ENCODE assay signal across 8 cellular contexts in the genomic region with DNA sequence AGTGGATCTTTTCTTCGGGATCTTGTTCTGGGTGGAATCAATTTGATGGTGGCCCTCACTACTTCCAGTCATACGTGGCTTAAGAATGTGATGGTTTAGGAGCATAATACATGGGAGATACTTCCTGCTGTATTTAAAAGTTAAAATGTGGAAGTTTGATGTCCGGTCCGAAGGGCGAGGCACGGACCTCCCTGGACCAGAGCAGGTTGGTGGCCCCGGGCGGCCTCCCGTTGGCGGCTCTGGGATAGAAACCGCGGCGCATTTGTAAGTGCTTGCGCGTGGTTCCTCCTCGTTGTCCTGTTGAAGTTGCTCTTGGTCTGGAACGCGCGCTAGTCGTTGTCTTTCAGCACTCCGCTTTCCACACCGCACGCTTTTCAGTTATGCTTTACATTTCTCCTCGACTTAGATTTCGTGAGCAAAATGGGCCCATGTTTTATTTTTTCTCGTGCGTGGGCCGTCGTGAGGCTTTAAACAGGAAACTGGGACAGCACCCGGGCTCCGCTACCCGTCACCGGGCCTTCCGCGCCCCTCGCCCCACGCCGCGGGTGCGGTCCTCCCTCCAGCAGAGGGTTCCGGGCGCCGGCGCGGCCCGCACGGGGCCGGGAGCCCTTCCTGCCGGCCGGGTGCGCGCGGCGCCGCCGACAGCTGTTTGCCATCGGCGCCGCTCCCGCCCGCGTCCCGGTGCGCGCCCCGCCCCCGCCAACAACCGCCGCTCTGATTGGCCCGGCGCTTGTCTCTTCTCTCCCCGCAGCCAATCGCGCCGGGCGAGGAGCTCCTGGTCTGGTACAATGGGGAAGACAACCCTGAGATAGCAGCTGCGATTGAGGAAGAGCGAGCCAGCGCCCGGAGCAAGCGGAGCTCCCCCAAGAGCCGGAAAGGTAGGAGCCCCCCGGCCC. TPM values are rescaled to one million over a fixed set of nuclear protein-coding genes. Genes with fewer than 3 reads are reported as not detected.
DNase-seq lines count a peak whose midpoint lies in the region; ATAC-seq and TF ChIP-seq lines count a peak whose summit lies in the region.

No MANE protein-coding gene starts in this region.

- peak overlapping the region; percentile 95 to 99 (median 96) for H3K27ac Mint-ChIP-seq in CD4-positive, CD25-positive, alpha-beta regulatory T cell

- H3K9me3 Mint-ChIP-seq in CD4-positive, CD25-positive, alpha-beta regulatory T cell: peaks cover 0 to 3% (median 0%) of the 10 kb centered on the region in 7 donors

- H3K36me3 ChIP-seq in CD4-positive, CD25-positive, alpha-beta regulatory T cell (ENCODE audit: control insufficient read depth, insufficient read depth, low read length): peaks cover 13% of the 10 kb centered on the region
- no peaks in the 10 kb centered on the region for H3K36me3 ChIP-seq in right lobe of liver

- 2% methylated on average over 27 of the region's 83 CpGs for WGBS in right lobe of liver (ENCODE audit: insufficient coverage, low coverage, low lambda C conversion rate, missing lambda C conversion rate)

- ATAC-seq in CD4-positive, CD25-positive, alpha-beta regulatory T cell (ENCODE audit: low read depth in 2 of 2): peak; percentile 91 to 92
- ATAC-seq in GM19397 (IDR thresholded peaks at IDR 0.05; ENCODE audit: unreplicated experiment): peak; percentile 79
- peak; percentile 56 for ATAC-seq in HG03565 (IDR thresholded peaks at IDR 0.05; ENCODE audit: unreplicated experiment)
- peak; percentile 96 to 99 (median 97) for ATAC-seq in right lobe of liver

- H3K4me3 ChIP-seq in CD4-positive, CD25-positive, alpha-beta regulatory T cell (ENCODE audit: low read depth, low read length): peak overlapping the region; percentile 72
- peak overlapping the region; percentile 71 to 85 (median 79) for H3K4me3 ChIP-seq in right lobe of liver

- peaks cover 23% of the 10 kb centered on the region for H3K36me3 Mint-ChIP-seq in CD4-positive, CD25-positive, alpha-beta regulatory T cell

- DNase-seq in CD4-positive, CD25-positive, alpha-beta regulatory T cell: peak; percentile 95 to 97 (median 96)
- DNase-seq in NCI-H748 (lab: John Stamatoyannopoulos, UW; ENCODE audit: unreplicated experiment): peak; percentile 96
- DNase-seq in activated CD4-positive, alpha-beta T cell treated with anti-CD3 and anti-CD28 coated beads, Interleukin-2, amount 50 U/mL, for 4 hours: peak; percentile 93 to 95
- peak; percentile 97 for DNase-seq in dermis blood vessel endothelial cell
- peak; percentile 98 to 99 (median 99) for DNase-seq in right lobe of liver
- DNase-seq in stimulated activated CD4-positive, alpha-beta T cell treated with anti-CD3 and anti-CD28 coated beads, Interleukin-4, amount 100 ng/mL, for 24 hours: peak; percentile 95

- intact Hi-C loops in right lobe of liver (cut with DNase I): no loop called here

- H3K27me3 Mint-ChIP-seq in CD4-positive, CD25-positive, alpha-beta regulatory T cell: peaks cover 9% of the 10 kb centered on the region

- peak; percentile 97 for TF ChIP-seq POLR2A in right lobe of liver (IDR thresholded peaks at IDR 0.05)

- peaks cover 43 to 59% (median 57%) of the 10 kb centered on the region in 4 donors for H3K4me1 Mint-ChIP-seq in CD4-positive, CD25-positive, alpha-beta regulatory T cell

- peak overlapping the region; percentile 94 to 97 (median 96) for H3K4me3 Mint-ChIP-seq in CD4-positive, CD25-positive, alpha-beta regulatory T cell

- peak in 2 of 4 donors; percentile 18 to 34 for TF ChIP-seq CTCF in right lobe of liver (IDR thresholded peaks at IDR 0.05)

- H3K27ac ChIP-seq in CD4-positive, CD25-positive, alpha-beta regulatory T cell (ENCODE audit: insufficient read depth, low read length, poor library complexity, severe bottlenecking): peak overlapping the region; percentile 90
- peak overlapping the region; percentile 77 to 85 (median 79) for H3K27ac ChIP-seq in right lobe of liver

- no peaks in the 10 kb centered on the region for H3K27me3 ChIP-seq in CD4-positive, CD25-positive, alpha-beta regulatory T cell (ENCODE audit: control insufficient read depth, insufficient read depth, low read length)
- no peaks in the 10 kb centered on the region for H3K27me3 ChIP-seq in right lobe of liver

- H3K4me1 ChIP-seq in CD4-positive, CD25-positive, alpha-beta regulatory T cell (ENCODE audit: control insufficient read depth, insufficient read depth, low read length, poor library complexity, severe bottlenecking): peaks cover 49% of the 10 kb centered on the region
- H3K4me1 ChIP-seq in right lobe of liver: peaks cover 0 to 24% (median 2%) of the 10 kb centered on the region in 4 donors

- no peaks in the 10 kb centered on the region for H3K9me3 ChIP-seq in CD4-positive, CD25-positive, alpha-beta regulatory T cell (ENCODE audit: control insufficient read depth in 2 of 2, low read length in 2 of 2)
- no peaks in the 10 kb centered on the region for H3K9me3 ChIP-seq in right lobe of liver

RNA-seq across cellular contexts. Expression of a gene that starts 48.9 kb away (rescaled TPM):
- 221 TPM for total RNA-seq in CD4-positive, CD25-positive, alpha-beta regulatory T cell
- polyA plus RNA-seq in CD4-positive, CD25-positive, alpha-beta regulatory T cell: 10 to 100 TPM; 16.8 to 20.9 (median 18.9) TPM
- 10.7 and 13.3 TPM in 2 replicates for total RNA-seq in dermis blood vessel endothelial cell
- 10 to 100 TPM in 4 of 6 experiments, 1 to 10 TPM in 2; 7.4 to 16.9 (median 12.5) TPM for total RNA-seq in right lobe of liver

Comparison
In these comparisons a context has a peak if more than half of its experiments do, and no peak if none do; other contexts are left out.
1. Peak in every context shown above with its lines: DNase-seq, ATAC-seq, H3K4me3 ChIP-seq and H3K27ac ChIP-seq.
2. RNA of a gene that starts 48.9 kb away (total RNA-seq): 221 TPM in CD4-positive, CD25-positive, alpha-beta regulatory T cell (single experiment); 7.4 to 16.9 TPM in right lobe of liver and 10.7 to 13.3 TPM in dermis blood vessel endothelial cell; every median in the first group is over 10 times any median in the second.